ENCODE assay signal across 20 cellular contexts in genomic region chr6:111159628-111160027, GRCh38.
DNase-seq lines count a peak whose midpoint lies in the region; ATAC-seq and TF ChIP-seq lines count a peak whose summit lies in the region.
"Had no signal": no experiment of that assay in that cellular context is flagged by ENCODE, and none has a peak within 500 bp of the region (broad histone marks: within the 10 kb centered on the region; RNA-seq: fewer than 3 reads in every experiment).

No MANE protein-coding gene starts in this region.

- no peaks in the 10 kb centered on the region for H3K27me3 ChIP-seq in dorsolateral prefrontal cortex
- H3K27me3 ChIP-seq: BLaER1 treated with 17β-estradiol and CSF1 and Interleukin-3, amounts not matched to agents 10 nM and 100 nM had no signal

- H3K27me3 Mint-ChIP-seq in activated T-cell treated with anti-CD3 and anti-CD28 coated beads, Interleukin-2, amount 50 U/mL, for 72 hours (ENCODE audit: low read depth), result no peaks in the 10 kb centered on the region
- no peaks in the 10 kb centered on the region for H3K27me3 Mint-ChIP-seq in activated naive CD8-positive, alpha-beta T cell treated with anti-CD3 and anti-CD28 coated beads for 36 hours

- H3K27ac Mint-ChIP-seq in activated T-cell treated with anti-CD3 and anti-CD28 coated beads, Interleukin-2, amount 50 U/mL, for 72 hours, result no peak overlapping the region
- peak overlapping the region; percentile 82 for H3K27ac Mint-ChIP-seq in activated naive CD8-positive, alpha-beta T cell treated with anti-CD3 and anti-CD28 coated beads for 36 hours
- H3K27ac Mint-ChIP-seq in stimulated activated effector memory CD8-positive, alpha-beta T cell treated with anti-CD3 and anti-CD28 coated beads, Interleukin-12 subunit alpha, Interleukin-12 subunit beta, amount 100 ng/mL, for 72 hours, result no peak overlapping the region
- H3K27ac Mint-ChIP-seq: CD8-positive, alpha-beta T cell had no signal

- H3K9me3 Mint-ChIP-seq in activated T-cell treated with anti-CD3 and anti-CD28 coated beads, Interleukin-2, amount 50 U/mL, for 72 hours, result peaks cover 2 to 5% of the 10 kb centered on the region in 2 donors
- peaks cover 26% of the 10 kb centered on the region for H3K9me3 Mint-ChIP-seq in activated naive CD8-positive, alpha-beta T cell treated with anti-CD3 and anti-CD28 coated beads for 36 hours
- peaks cover 3% of the 10 kb centered on the region for H3K9me3 Mint-ChIP-seq in stimulated activated effector memory CD8-positive, alpha-beta T cell treated with anti-CD3 and anti-CD28 coated beads, Interleukin-12 subunit alpha, Interleukin-12 subunit beta, amount 100 ng/mL, for 72 hours

- peaks cover 10 to 28% of the 10 kb centered on the region in 2 donors for H3K36me3 Mint-ChIP-seq in activated T-cell treated with anti-CD3 and anti-CD28 coated beads, Interleukin-2, amount 50 U/mL, for 72 hours (ENCODE audit: insufficient read depth in 2 of 2)
- H3K36me3 Mint-ChIP-seq in activated naive CD8-positive, alpha-beta T cell treated with anti-CD3 and anti-CD28 coated beads for 36 hours, result peaks cover 58% of the 10 kb centered on the region
- H3K36me3 Mint-ChIP-seq in stimulated activated effector memory CD8-positive, alpha-beta T cell treated with anti-CD3 and anti-CD28 coated beads, Interleukin-12 subunit alpha, Interleukin-12 subunit beta, amount 100 ng/mL, for 72 hours, result peaks cover 12% of the 10 kb centered on the region

- DNase-seq in activated T-cell treated with anti-CD3 and anti-CD28 coated beads, Interleukin-2, amount 50 U/mL, for 72 hours, result no peak
- no peak for DNase-seq in activated T-cell treated with anti-CD3 and anti-CD28 coated beads, Interleukin-2, amount 50 U/mL, for 48 hours
- DNase-seq in HT1080 (ENCODE audit: low read depth) (peak; percentile 32), T-helper 9 cell (no peak), dorsolateral prefrontal cortex (no peak)
- no peak for DNase-seq in activated naive CD8-positive, alpha-beta T cell treated with anti-CD3 and anti-CD28 coated beads for 36 hours
- no peak for DNase-seq in stimulated activated effector memory CD8-positive, alpha-beta T cell treated with anti-CD3 and anti-CD28 coated beads, Interleukin-12 subunit alpha, Interleukin-12 subunit beta, amount 100 ng/mL, for 72 hours (ENCODE audit: low spot score in 2 of 2)
- DNase-seq in stimulated activated CD4-positive, alpha-beta T cell treated with anti-CD3 and anti-CD28 coated beads, Interleukin-1b, Interleukin-23, amount 100 ng/mL, for 48 hours, result no peak
- DNase-seq: Calu3; CD8-positive, alpha-beta T cell; DMS53; EL; GOT3; NCI-H1417; NCI-H187; NCI-H2107; NCI-H510A treated with DMSO at 0.1 percent for 48 hours; NCI-H774; SHP77 had no signal

- H3K4me3 Mint-ChIP-seq in activated T-cell treated with anti-CD3 and anti-CD28 coated beads, Interleukin-2, amount 50 U/mL, for 72 hours, result no peak overlapping the region
- no peak overlapping the region for H3K4me3 Mint-ChIP-seq in activated naive CD8-positive, alpha-beta T cell treated with anti-CD3 and anti-CD28 coated beads for 36 hours
- H3K4me3 Mint-ChIP-seq in stimulated activated effector memory CD8-positive, alpha-beta T cell treated with anti-CD3 and anti-CD28 coated beads, Interleukin-12 subunit alpha, Interleukin-12 subunit beta, amount 100 ng/mL, for 72 hours, result no peak overlapping the region
- H3K4me3 Mint-ChIP-seq: CD8-positive, alpha-beta T cell had no signal

- H3K4me1 Mint-ChIP-seq in activated T-cell treated with anti-CD3 and anti-CD28 coated beads, Interleukin-2, amount 50 U/mL, for 72 hours (ENCODE audit: low read depth), result peaks cover 56% of the 10 kb centered on the region
- peaks cover 52% of the 10 kb centered on the region for H3K4me1 Mint-ChIP-seq in activated naive CD8-positive, alpha-beta T cell treated with anti-CD3 and anti-CD28 coated beads for 36 hours
- peaks cover 14% of the 10 kb centered on the region for H3K4me1 Mint-ChIP-seq in stimulated activated effector memory CD8-positive, alpha-beta T cell treated with anti-CD3 and anti-CD28 coated beads, Interleukin-12 subunit alpha, Interleukin-12 subunit beta, amount 100 ng/mL, for 72 hours

- H3K27ac ChIP-seq in dorsolateral prefrontal cortex, result no peak overlapping the region
- H3K27ac ChIP-seq: BLaER1 treated with 17β-estradiol and CSF1 and Interleukin-3, amounts not matched to agents 10 nM and 100 nM had no signal

- intact Hi-C loops in dorsolateral prefrontal cortex (cut with DNase I), result no loop called here

- ATAC-seq in activated T-cell treated with anti-CD3 and anti-CD28 coated beads, Interleukin-2, amount 50 U/mL, for 72 hours (replicated peaks in 1 of 2), result peak; percentile 53 to 54
- ATAC-seq in stimulated activated effector memory CD8-positive, alpha-beta T cell treated with anti-CD3 and anti-CD28 coated beads, Interleukin-12 subunit alpha, Interleukin-12 subunit beta, amount 100 ng/mL, for 72 hours, result peak; percentile 81
- ATAC-seq: CD8-positive, alpha-beta T cell had no signal

- H3K4me3 ChIP-seq in dorsolateral prefrontal cortex, result no peak overlapping the region
- H3K4me3 ChIP-seq: BLaER1 treated with 17β-estradiol and CSF1 and Interleukin-3, amounts not matched to agents 10 nM and 100 nM had no signal

- TF ChIP-seq CTCF in dorsolateral prefrontal cortex (IDR thresholded peaks at IDR 0.05 in 54 of 56, conservative IDR thresholded peaks at IDR 0.05 in 2 of 56; ENCODE audit: low read depth in 1 of 56, partially characterized antibody in 56 of 56), result no peak
